Comparison of ENCODE assay signal across 11 cellular contexts in genomic region chr4:89469512-89469911, GRCh38.
DNase-seq lines count a peak whose midpoint lies in the region; ATAC-seq and TF ChIP-seq lines count a peak whose summit lies in the region.
"Had no signal": no experiment of that assay in that cellular context is flagged by ENCODE, and none has a peak within 500 bp of the region (broad histone marks: within the 10 kb centered on the region; RNA-seq: fewer than 3 reads in every experiment).

No MANE protein-coding gene starts in this region.

- H3K9me3 ChIP-seq in adipocyte (ENCODE audit: control insufficient read depth, low read length), result no peaks in the 10 kb centered on the region
- H3K9me3 ChIP-seq in smooth muscle cell (replicated peaks; ENCODE audit: low read depth), result no peaks in the 10 kb centered on the region
- H3K9me3 ChIP-seq: body of pancreas, heart right ventricle had no signal

- TF ChIP-seq CTCF in smooth muscle cell (IDR thresholded peaks at IDR 0.05; ENCODE audit: borderline replicate concordance, insufficient read depth, poor library complexity, severe bottlenecking), result no peak

- H3K4me1 ChIP-seq in adipocyte (ENCODE audit: control insufficient read depth, insufficient read depth, low read length), result peaks cover 17% of the 10 kb centered on the region
- peaks cover 7% of the 10 kb centered on the region for H3K4me1 ChIP-seq in smooth muscle cell (ENCODE audit: low read depth)
- H3K4me1 ChIP-seq: body of pancreas had no signal

- no peaks in the 10 kb centered on the region for H3K27me3 ChIP-seq in adipocyte (replicated peaks; ENCODE audit: control insufficient read depth, insufficient read depth, low read length)
- H3K27me3 ChIP-seq in smooth muscle cell (ENCODE audit: low read depth), result no peaks in the 10 kb centered on the region
- H3K27me3 ChIP-seq: body of pancreas, heart right ventricle had no signal

- H3K36me3 ChIP-seq in adipocyte (ENCODE audit: control insufficient read depth, insufficient read depth, low read length, severe bottlenecking) (no peaks in the 10 kb centered on the region), smooth muscle cell (ENCODE audit: low read depth) (no peaks in the 10 kb centered on the region)
- H3K36me3 ChIP-seq: heart right ventricle had no signal

- DNase-seq in activated CD4-positive, alpha-beta T cell treated with anti-CD3 and anti-CD28 coated beads, Interleukin-2, amount 10 ng/mL, durations not matched to agents 7 days and 5 days, result no peak
- no peak for DNase-seq in activated CD4-positive, alpha-beta T cell treated with anti-CD3 and anti-CD28 coated beads, Interleukin-2, amount 50 U/mL, for 1 hour
- DNase-seq in adipocyte (ENCODE audit: low read depth) (peak; percentile 9), smooth muscle cell (lab: John Stamatoyannopoulos, UW; ENCODE audit: unreplicated experiment) (no peak), SIG-M5 (lab: John Stamatoyannopoulos, UW) (no peak)
- DNase-seq in stimulated activated CD4-positive, alpha-beta T cell treated with anti-CD3 and anti-CD28 coated beads, Interleukin-2, amount 100 ng/mL, for 48 hours, result no peak
- no peak for DNase-seq in effector CD8-positive, alpha-beta T cell (lab: John Stamatoyannopoulos, UW)
- DNase-seq: heart right ventricle, nephron progenitor cell had no signal

- peak overlapping the region; percentile 79 for H3K4me2 ChIP-seq in smooth muscle cell

- peaks cover 3% of the 10 kb centered on the region for H3K36me3 Mint-ChIP-seq in activated CD4-positive, alpha-beta T cell treated with anti-CD3 and anti-CD28 coated beads, Interleukin-2, amount 10 ng/mL, durations not matched to agents 7 days and 5 days (ENCODE audit: low read depth)

- H3K79me2 ChIP-seq in smooth muscle cell (ENCODE audit: low read depth), result no peaks in the 10 kb centered on the region

- CTCF ChIA-PET in activated CD4-positive, alpha-beta T cell treated with anti-CD3 and anti-CD28 coated beads, Interleukin-2, amount 10 ng/mL, durations not matched to agents 7 days and 5 days (lab: Charles Lee), result interaction anchor here (1.9 to 2.1 kb wide), 2 partner anchors 10 to 12 kb away, joined by 6 to 7 read pairs; no protein-coding TSS in a partner anchor

- H3K9ac ChIP-seq in adipocyte (ENCODE audit: low read length) (peak overlapping the region; percentile 56), smooth muscle cell (ENCODE audit: low read depth) (peak overlapping the region; percentile 29)

- H3K27me3 Mint-ChIP-seq in activated CD4-positive, alpha-beta T cell treated with anti-CD3 and anti-CD28 coated beads, Interleukin-2, amount 10 ng/mL, durations not matched to agents 7 days and 5 days, result no peaks in the 10 kb centered on the region

- no peaks in the 10 kb centered on the region for H3K9me3 Mint-ChIP-seq in activated CD4-positive, alpha-beta T cell treated with anti-CD3 and anti-CD28 coated beads, Interleukin-2, amount 10 ng/mL, durations not matched to agents 7 days and 5 days
- H3K9me3 Mint-ChIP-seq: nephron progenitor cell had no signal

- peak overlapping the region; percentile 79 for H2AFZ ChIP-seq in smooth muscle cell (ENCODE audit: low read depth)

- H3K4me1 Mint-ChIP-seq in activated CD4-positive, alpha-beta T cell treated with anti-CD3 and anti-CD28 coated beads, Interleukin-2, amount 10 ng/mL, durations not matched to agents 7 days and 5 days, result peaks cover 22% of the 10 kb centered on the region

- peak; percentile 9 for ATAC-seq in HG03442 (IDR thresholded peaks at IDR 0.05; ENCODE audit: unreplicated experiment)
- ATAC-seq: body of pancreas had no signal

- peak overlapping the region; percentile 81 for H3K27ac ChIP-seq in smooth muscle cell (ENCODE audit: low read depth)

- H3K4me3 ChIP-seq in adipocyte (ENCODE audit: low read length) (peak overlapping the region; percentile 38), smooth muscle cell (no peak overlapping the region)
- H3K4me3 ChIP-seq: body of pancreas had no signal

- H3K27ac Mint-ChIP-seq in activated CD4-positive, alpha-beta T cell treated with anti-CD3 and anti-CD28 coated beads, Interleukin-2, amount 10 ng/mL, durations not matched to agents 7 days and 5 days, result peak overlapping the region; percentile 63
- H3K27ac Mint-ChIP-seq: nephron progenitor cell had no signal

- H4K20me1 ChIP-seq in smooth muscle cell (ENCODE audit: low read depth), result no peaks in the 10 kb centered on the region

- POLR2A ChIA-PET in activated CD4-positive, alpha-beta T cell treated with anti-CD3 and anti-CD28 coated beads, Interleukin-2, amount 10 ng/mL, durations not matched to agents 7 days and 5 days (lab: Charles Lee), result no interaction called here

- H3F3A ChIP-seq in smooth muscle cell (ENCODE audit: low read depth), result peaks cover 11% of the 10 kb centered on the region

- H3K4me3 Mint-ChIP-seq in activated CD4-positive, alpha-beta T cell treated with anti-CD3 and anti-CD28 coated beads, Interleukin-2, amount 10 ng/mL, durations not matched to agents 7 days and 5 days, result no peak overlapping the region
- H3K4me3 Mint-ChIP-seq: nephron progenitor cell had no signal
